Comparison of ENCODE assay signal across 19 cellular contexts in genomic region chr5:80867233-80867632, GRCh38.
DNase-seq lines count a peak whose midpoint lies in the region; ATAC-seq and TF ChIP-seq lines count a peak whose summit lies in the region.
"Had no signal": no experiment of that assay in that cellular context is flagged by ENCODE, and none has a peak within 500 bp of the region (broad histone marks: within the 10 kb centered on the region; RNA-seq: fewer than 3 reads in every experiment).

No MANE protein-coding gene starts in this region.

- peak overlapping the region in 1 of 2 donors; percentile 51 for H3K27ac ChIP-seq in left lung
- H3K27ac ChIP-seq: BLaER1 treated with 17β-estradiol and CSF1 and Interleukin-3, amounts not matched to agents 10 nM and 100 nM; PC-9; SK-N-MC had no signal

- H3K4me3 Mint-ChIP-seq in activated T-helper 2 cell treated with anti-CD3 and anti-CD28 coated beads, Interferon-gamma antibody, Interleukin-2, Interleukin-4, amounts not matched to agents 10 μg/mL and 5 μg/mL and 100 μg/mL, durations not matched to agents 14 hours and 24 hours and 36 hours (ENCODE audit: low read depth) = no peak overlapping the region
- H3K4me3 Mint-ChIP-seq: activated CD4-positive, alpha-beta T cell treated with anti-CD3 and anti-CD28 coated beads, Interleukin-2, amount 10 ng/mL, durations not matched to agents 7 days and 5 days; dendritic cell treated with granulocyte-macrophage colony-stimulating factor and Interleukin-4, amounts not matched to agents 40 ng/mL and 50 ng/mL, for 4 days had no signal

- DNase-seq in AML-193 (lab: John Stamatoyannopoulos, UW) (peak; percentile 14 to 34), EL (peak; percentile 9), left lung (no peak), T-helper 2 cell (no peak), dedifferentiated amniotic fluid mesenchymal stem cell (ENCODE audit: extremely low spot score) (no peak), Kasumi-1 (lab: John Stamatoyannopoulos, UW) (no peak)
- no peak for DNase-seq in activated T-helper 2 cell treated with anti-CD3 and anti-CD28 coated beads, Interferon-gamma antibody, Interleukin-2, Interleukin-4, amounts not matched to agents 10 μg/mL and 5 μg/mL and 100 μg/mL, durations not matched to agents 14 hours and 24 hours and 36 hours (ENCODE audit: low spot score)
- DNase-seq: activated CD4-positive, alpha-beta T cell treated with anti-CD3 and anti-CD28 coated beads, Interleukin-2, amount 10 ng/mL, durations not matched to agents 7 days and 5 days; activated effector memory CD4-positive, alpha-beta T cell treated with Interleukin-2 at 50 U/mL for 16 hours; DMS53; hypothalamus; kidney glomerular epithelial cell; NCI-H1694; occipital lobe; PC-9 had no signal

- no peaks in the 10 kb centered on the region for H3K27me3 ChIP-seq in left lung
- H3K27me3 ChIP-seq: BLaER1 treated with 17β-estradiol and CSF1 and Interleukin-3, amounts not matched to agents 10 nM and 100 nM had no signal

- H3K4me1 ChIP-seq in left lung = peaks cover 0 to 22% of the 10 kb centered on the region in 2 donors
- H3K4me1 ChIP-seq: BLaER1 treated with 17β-estradiol and CSF1 and Interleukin-3, amounts not matched to agents 10 nM and 100 nM had no signal

- no peak for TF ChIP-seq CTCF in left lung (IDR thresholded peaks at IDR 0.05)

- H3K9me3 Mint-ChIP-seq in activated T-helper 2 cell treated with anti-CD3 and anti-CD28 coated beads, Interferon-gamma antibody, Interleukin-2, Interleukin-4, amounts not matched to agents 10 μg/mL and 5 μg/mL and 100 μg/mL, durations not matched to agents 14 hours and 24 hours and 36 hours = peaks cover 11% of the 10 kb centered on the region
- H3K9me3 Mint-ChIP-seq: activated CD4-positive, alpha-beta T cell treated with anti-CD3 and anti-CD28 coated beads, Interleukin-2, amount 10 ng/mL, durations not matched to agents 7 days and 5 days; dendritic cell treated with granulocyte-macrophage colony-stimulating factor and Interleukin-4, amounts not matched to agents 40 ng/mL and 50 ng/mL, for 4 days had no signal

- H3K4me1 Mint-ChIP-seq in activated T-helper 2 cell treated with anti-CD3 and anti-CD28 coated beads, Interferon-gamma antibody, Interleukin-2, Interleukin-4, amounts not matched to agents 10 μg/mL and 5 μg/mL and 100 μg/mL, durations not matched to agents 14 hours and 24 hours and 36 hours (ENCODE audit: low read depth) = peaks cover 60% of the 10 kb centered on the region

- H3K27me3 Mint-ChIP-seq in activated T-helper 2 cell treated with anti-CD3 and anti-CD28 coated beads, Interferon-gamma antibody, Interleukin-2, Interleukin-4, amounts not matched to agents 10 μg/mL and 5 μg/mL and 100 μg/mL, durations not matched to agents 14 hours and 24 hours and 36 hours (ENCODE audit: low read depth) = no peaks in the 10 kb centered on the region
- H3K27me3 Mint-ChIP-seq: activated CD4-positive, alpha-beta T cell treated with anti-CD3 and anti-CD28 coated beads, Interleukin-2, amount 10 ng/mL, durations not matched to agents 7 days and 5 days; dendritic cell treated with granulocyte-macrophage colony-stimulating factor and Interleukin-4, amounts not matched to agents 40 ng/mL and 50 ng/mL, for 4 days had no signal

- ATAC-seq in left lung = peak; percentile 15
- ATAC-seq: esophagus mucosa had no signal

- no peaks in the 10 kb centered on the region for H3K9me3 ChIP-seq in left lung

- peaks cover 59% of the 10 kb centered on the region for H3K36me3 Mint-ChIP-seq in activated T-helper 2 cell treated with anti-CD3 and anti-CD28 coated beads, Interferon-gamma antibody, Interleukin-2, Interleukin-4, amounts not matched to agents 10 μg/mL and 5 μg/mL and 100 μg/mL, durations not matched to agents 14 hours and 24 hours and 36 hours (ENCODE audit: low read depth)

- H3K27ac Mint-ChIP-seq in activated T-helper 2 cell treated with anti-CD3 and anti-CD28 coated beads, Interferon-gamma antibody, Interleukin-2, Interleukin-4, amounts not matched to agents 10 μg/mL and 5 μg/mL and 100 μg/mL, durations not matched to agents 14 hours and 24 hours and 36 hours = peak overlapping the region; percentile 69
- H3K27ac Mint-ChIP-seq: activated CD4-positive, alpha-beta T cell treated with anti-CD3 and anti-CD28 coated beads, Interleukin-2, amount 10 ng/mL, durations not matched to agents 7 days and 5 days; dendritic cell treated with granulocyte-macrophage colony-stimulating factor and Interleukin-4, amounts not matched to agents 40 ng/mL and 50 ng/mL, for 4 days had no signal

- H3K36me3 ChIP-seq in left lung = peaks cover 0 to 7% of the 10 kb centered on the region in 2 donors

- no peak overlapping the region for H3K4me3 ChIP-seq in left lung
- H3K4me3 ChIP-seq: BLaER1 treated with 17β-estradiol and CSF1 and Interleukin-3, amounts not matched to agents 10 nM and 100 nM; PC-9; SK-N-MC had no signal

- intact Hi-C loops in activated T-helper 2 cell treated with anti-CD3 and anti-CD28 coated beads, Interferon-gamma antibody, Interleukin-2, Interleukin-4, amounts not matched to agents 10 μg/mL and 5 μg/mL and 100 μg/mL, durations not matched to agents 14 hours and 24 hours and 36 hours (cut with micrococcal nuclease) = loop anchor here (10.0 kb wide), 1 partner anchor 462 kb away; the partner anchor contains the start of gene ZFYVE16
- intact Hi-C loops in left lung (cut with DNase I) = no loop called here

Comparison
In these comparisons a context has a peak if more than half of its experiments do, and no peak if none do; other contexts are left out.
1. DNase-seq: peak in AML-193 (2 of 2) and EL (single experiment); none in activated T-helper 2 cell treated with anti-CD3 and anti-CD28 coated beads, Interferon-gamma antibody, Interleukin-2, Interleukin-4, amounts not matched to agents 10 μg/mL and 5 μg/mL and 100 μg/mL, durations not matched to agents 14 hours and 24 hours and 36 hours (single experiment), left lung (0 of 2), T-helper 2 cell (0 of 5), dedifferentiated amniotic fluid mesenchymal stem cell (single experiment) and Kasumi-1 (0 of 2).